12 cellular contexts compared by ENCODE assay signal in the genomic region with DNA sequence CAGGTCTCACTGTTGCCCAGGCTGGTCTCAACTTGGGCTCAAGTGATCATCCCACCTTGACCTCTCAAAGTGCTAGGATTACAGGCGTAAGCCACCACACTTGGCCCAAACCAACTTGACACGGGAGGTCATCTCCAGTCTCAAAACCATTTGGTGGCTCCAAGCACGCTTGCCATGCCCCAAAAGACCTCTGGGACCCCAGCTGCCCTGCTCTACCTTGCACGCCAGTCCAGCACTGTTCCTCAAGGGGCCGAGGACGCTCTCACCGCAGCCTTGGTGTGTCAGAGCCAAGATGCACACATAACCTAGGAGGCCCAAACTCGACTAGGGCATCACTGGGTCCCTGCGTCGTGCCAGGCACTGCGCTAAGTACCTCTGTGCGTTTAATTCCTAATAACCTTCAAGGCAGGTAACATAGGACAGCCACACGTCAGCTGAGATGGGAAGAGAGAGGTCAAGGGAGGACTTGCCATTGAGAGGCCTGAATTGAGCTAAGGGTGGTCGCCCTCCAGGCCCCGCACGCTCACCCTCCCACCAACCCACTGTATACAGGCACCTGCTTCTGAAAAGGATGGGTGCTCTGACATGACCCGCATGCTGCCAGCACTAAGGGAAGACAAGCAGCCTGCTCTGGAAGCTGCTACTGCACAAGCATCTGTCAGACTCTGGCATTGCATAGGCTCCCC. TPM values are rescaled to one million over a fixed set of nuclear protein-coding genes. Genes with fewer than 3 reads are reported as not detected.
DNase-seq lines count a peak whose midpoint lies in the region; ATAC-seq, FAIRE-seq and TF ChIP-seq lines count a peak whose summit lies in the region.
"Had no signal": no experiment of that assay in that cellular context is flagged by ENCODE, and none has a peak within 500 bp of the region (broad histone marks: within the 10 kb centered on the region; RNA-seq: fewer than 3 reads in every experiment).

No MANE protein-coding gene starts in this region.

- DNase-seq in HFFc6 (no peak), D721Med (ENCODE audit: insufficient read length, low spot score) (no peak), foreskin keratinocyte (no peak)
- DNase-seq: COR-L47; NCI-H1105; stimulated activated naive CD8-positive, alpha-beta T cell treated with anti-CD3 and anti-CD28 coated beads, Interleukin-15, Interleukin-2, amounts not matched to agents 100 U/mL and 50 U/mL, for 24 hours; T-helper 1 cell had no signal

- intact Hi-C loops in dendritic cell treated with granulocyte-macrophage colony-stimulating factor and Interleukin-4, amounts not matched to agents 40 ng/mL and 50 ng/mL, for 4 days (cut with micrococcal nuclease) = loop anchor here (2.0 kb wide), 1 partner anchor 33 kb away; a partner anchor contains a TSS

- no peaks in the 10 kb centered on the region for H3K27me3 ChIP-seq in foreskin keratinocyte

- no peak overlapping the region for H3K4me3 Mint-ChIP-seq in HFFc6
- no peak overlapping the region for H3K4me3 Mint-ChIP-seq in dendritic cell treated with granulocyte-macrophage colony-stimulating factor and Interleukin-4, amounts not matched to agents 40 ng/mL and 50 ng/mL, for 4 days

- H3K36me3 Mint-ChIP-seq in HFFc6 (ENCODE audit: low read depth) = peaks cover 33% of the 10 kb centered on the region
- H3K36me3 Mint-ChIP-seq in dendritic cell treated with granulocyte-macrophage colony-stimulating factor and Interleukin-4, amounts not matched to agents 40 ng/mL and 50 ng/mL, for 4 days (ENCODE audit: low read depth) = peaks cover 51% of the 10 kb centered on the region

- no peak for FAIRE-seq in D721Med (lab: Jason Lieb, UNC)
- FAIRE-seq: GM12892, keratinocyte had no signal

- no peaks in the 10 kb centered on the region for H3K4me1 ChIP-seq in foreskin keratinocyte

- peak overlapping the region; percentile 48 for H3K27ac ChIP-seq in C4-2B
- no peak overlapping the region for H3K27ac ChIP-seq in foreskin keratinocyte

- ATAC-seq in foreskin keratinocyte (no peak), GM19455 (IDR thresholded peaks at IDR 0.05; ENCODE audit: unreplicated experiment) (no peak)
- ATAC-seq: stimulated activated naive CD8-positive, alpha-beta T cell treated with anti-CD3 and anti-CD28 coated beads, Interleukin-15, Interleukin-2, amounts not matched to agents 100 U/mL and 50 U/mL, for 24 hours had no signal

- peak overlapping the region; percentile 25; the same call in 1 of the 2 replicates for H3K27ac Mint-ChIP-seq in HFFc6
- H3K27ac Mint-ChIP-seq in dendritic cell treated with granulocyte-macrophage colony-stimulating factor and Interleukin-4, amounts not matched to agents 40 ng/mL and 50 ng/mL, for 4 days = peak overlapping the region; percentile 82

- H3K4me1 Mint-ChIP-seq in HFFc6 (ENCODE audit: low read depth) = no peaks in the 10 kb centered on the region
- H3K4me1 Mint-ChIP-seq in dendritic cell treated with granulocyte-macrophage colony-stimulating factor and Interleukin-4, amounts not matched to agents 40 ng/mL and 50 ng/mL, for 4 days (ENCODE audit: low read depth) = peaks cover 65% of the 10 kb centered on the region

- no peak for TF ChIP-seq CTCF in C4-2B (conservative IDR thresholded peaks at IDR 0.05)
- no peak for TF ChIP-seq CTCF in HFFc6 (IDR thresholded peaks at IDR 0.05)
- TF ChIP-seq CTCF in D721Med (IDR thresholded peaks at IDR 0.05; ENCODE audit: insufficient read depth, missing control alignments) = no peak
- TF ChIP-seq CTCF in foreskin keratinocyte (conservative IDR thresholded peaks at IDR 0.05) = no peak

- peaks cover 9% of the 10 kb centered on the region for H3K27me3 Mint-ChIP-seq in HFFc6 (ENCODE audit: insufficient read depth)
- H3K27me3 Mint-ChIP-seq in dendritic cell treated with granulocyte-macrophage colony-stimulating factor and Interleukin-4, amounts not matched to agents 40 ng/mL and 50 ng/mL, for 4 days = peaks cover 12% of the 10 kb centered on the region

- H3K9me3 Mint-ChIP-seq in HFFc6 = no peaks in the 10 kb centered on the region
- no peaks in the 10 kb centered on the region for H3K9me3 Mint-ChIP-seq in dendritic cell treated with granulocyte-macrophage colony-stimulating factor and Interleukin-4, amounts not matched to agents 40 ng/mL and 50 ng/mL, for 4 days

RNA-seq across cellular contexts. Expression of a gene that starts 4.6 kb away (rescaled TPM):
- 10 to 100 TPM; 40.5 to 48.8 (median 43.3) TPM for total RNA-seq in HFFc6 (2021; fragmentation: NEBNext Ultra II Directional; extraction: Animal tissue kit (Norgen Biotek cat#: 25700))
- total RNA-seq in foreskin keratinocyte = 31.3 and 31.8 TPM in 2 replicates
- 41.8 and 42.9 TPM in 2 replicates for polyA plus RNA-seq in foreskin keratinocyte

RNA-seq across cellular contexts. Expression of a gene that starts 13.6 kb away (rescaled TPM):
- under 1 TPM in 2 of 6 experiments, not detected in 4; 0.24 to 0.28 TPM for total RNA-seq in HFFc6 (2021; fragmentation: NEBNext Ultra II Directional; extraction: Animal tissue kit (Norgen Biotek cat#: 25700))
- not detected in 2 replicates for total RNA-seq in foreskin keratinocyte
- not detected in 2 replicates for polyA plus RNA-seq in foreskin keratinocyte
- polyA plus RNA-seq: keratinocyte had no signal

RNA-seq across cellular contexts. Expression of a gene that starts 33.8 kb away (rescaled TPM):
- 100 to 1,000 TPM; 200 to 291 (median 270) TPM for total RNA-seq in HFFc6 (2021; fragmentation: NEBNext Ultra II Directional; extraction: Animal tissue kit (Norgen Biotek cat#: 25700))
- total RNA-seq in foreskin keratinocyte = 267 and 315 TPM in 2 replicates
- 231 and 253 TPM in 2 replicates for polyA plus RNA-seq in foreskin keratinocyte

RNA-seq across cellular contexts. Expression of a gene that starts 34.1 kb away (rescaled TPM):
- 10 to 100 TPM; 19.4 to 24.0 (median 21.0) TPM for total RNA-seq in HFFc6 (2021; fragmentation: NEBNext Ultra II Directional; extraction: Animal tissue kit (Norgen Biotek cat#: 25700))
- total RNA-seq in foreskin keratinocyte = 21.4 and 21.7 TPM in 2 replicates
- polyA plus RNA-seq in foreskin keratinocyte = 21.8 and 22.7 TPM in 2 replicates
